Comparison of ENCODE assay signal across 8 cellular contexts in the genomic region with DNA sequence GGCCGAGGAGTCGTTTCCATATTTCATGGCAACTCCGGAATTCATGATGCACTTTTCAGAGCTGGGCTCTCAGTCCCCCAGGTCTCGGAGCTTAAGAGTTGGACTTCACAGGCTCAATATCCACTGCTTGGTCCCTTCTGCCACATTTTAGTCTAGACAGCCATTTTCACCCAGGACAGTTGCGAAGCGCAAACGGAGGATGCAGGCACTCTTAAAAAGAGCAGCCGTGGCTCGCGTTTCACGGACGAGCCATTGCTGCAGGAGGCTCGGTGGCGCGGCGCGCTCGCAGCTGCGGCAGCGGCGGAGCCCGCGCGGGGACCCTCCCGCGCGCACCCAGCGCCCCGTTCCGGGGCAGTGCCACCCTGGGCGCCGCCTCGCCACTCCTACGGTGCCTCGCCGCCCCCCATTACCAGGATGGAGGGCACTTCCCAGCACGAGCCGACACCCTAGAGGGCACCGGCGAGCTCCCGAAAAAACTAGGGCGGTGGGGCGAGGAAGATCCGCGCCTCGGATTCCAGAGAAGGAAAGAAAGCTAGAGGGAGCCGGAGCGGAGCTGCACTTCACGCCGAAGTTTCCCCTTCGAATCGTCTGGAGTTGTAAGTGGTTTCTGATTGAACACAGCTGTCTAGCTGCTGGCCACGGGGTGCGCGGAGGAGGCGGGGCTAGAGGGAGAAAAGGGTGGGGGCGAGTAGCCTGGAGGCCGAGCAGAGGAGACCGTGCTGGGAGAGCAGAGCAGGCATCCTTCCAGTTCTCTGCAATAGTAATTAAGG.
A peak's percentile ranks its signal among the peaks of the same experiment; 100 is the strongest.
DNase-seq lines count a peak whose midpoint lies in the region; ATAC-seq and TF ChIP-seq lines count a peak whose summit lies in the region.

No MANE protein-coding gene starts in this region.

- TF ChIP-seq CTCF in colonic mucosa (IDR thresholded peaks at IDR 0.05): no peak

- H3K4me3 ChIP-seq in colonic mucosa: peak overlapping the region; percentile 55

- intact Hi-C loops in colonic mucosa (cut with DNase I) (no loop called here), left colon (cut with DNase I, micrococcal nuclease) (no loop called here)

- H3K9ac ChIP-seq in colonic mucosa (ENCODE audit: low read depth in 2 of 2, low read length in 2 of 2): peak overlapping the region; percentile 49 to 75

- H3K9me3 ChIP-seq in colonic mucosa: no peaks in the 10 kb centered on the region

- H3K4me1 ChIP-seq in colonic mucosa: no peaks in the 10 kb centered on the region

- peaks cover 5% of the 10 kb centered on the region for H3K27me3 ChIP-seq in colonic mucosa

- H3K36me3 ChIP-seq in colonic mucosa: no peaks in the 10 kb centered on the region

- ATAC-seq in GM18499 (IDR thresholded peaks at IDR 0.05; ENCODE audit: insufficient read depth, unreplicated experiment) (peak; percentile 84), HG02759 (IDR thresholded peaks at IDR 0.05; ENCODE audit: unreplicated experiment) (peak; percentile 97), left colon (peak; percentile 97)

- peak; percentile 60 for DNase-seq in NCI-H1694 treated with DMSO at 0.1 percent for 48 hours (lab: John Stamatoyannopoulos, UW)
- DNase-seq in activated CD4-positive, alpha-beta T cell treated with anti-CD3 and anti-CD28 coated beads for 4 hours: peak; percentile 67 to 73
- DNase-seq in colonic mucosa: peak; percentile 80
- peak; percentile 80 to 81 for DNase-seq in left colon
- DNase-seq in stimulated activated CD4-positive, alpha-beta T cell treated with anti-CD3 and anti-CD28 coated beads, Interleukin-1b, Interleukin-23, amount 100 ng/mL, for 24 hours (ENCODE audit: low read depth in 4 of 4, low spot score in 1 of 4): peak; percentile 45 to 71 (median 48)
- no peak for DNase-seq in NCI-H2029 (lab: John Stamatoyannopoulos, UW)

- H3K27ac ChIP-seq in colonic mucosa: peak overlapping the region; percentile 56
